In the genomic region with DNA sequence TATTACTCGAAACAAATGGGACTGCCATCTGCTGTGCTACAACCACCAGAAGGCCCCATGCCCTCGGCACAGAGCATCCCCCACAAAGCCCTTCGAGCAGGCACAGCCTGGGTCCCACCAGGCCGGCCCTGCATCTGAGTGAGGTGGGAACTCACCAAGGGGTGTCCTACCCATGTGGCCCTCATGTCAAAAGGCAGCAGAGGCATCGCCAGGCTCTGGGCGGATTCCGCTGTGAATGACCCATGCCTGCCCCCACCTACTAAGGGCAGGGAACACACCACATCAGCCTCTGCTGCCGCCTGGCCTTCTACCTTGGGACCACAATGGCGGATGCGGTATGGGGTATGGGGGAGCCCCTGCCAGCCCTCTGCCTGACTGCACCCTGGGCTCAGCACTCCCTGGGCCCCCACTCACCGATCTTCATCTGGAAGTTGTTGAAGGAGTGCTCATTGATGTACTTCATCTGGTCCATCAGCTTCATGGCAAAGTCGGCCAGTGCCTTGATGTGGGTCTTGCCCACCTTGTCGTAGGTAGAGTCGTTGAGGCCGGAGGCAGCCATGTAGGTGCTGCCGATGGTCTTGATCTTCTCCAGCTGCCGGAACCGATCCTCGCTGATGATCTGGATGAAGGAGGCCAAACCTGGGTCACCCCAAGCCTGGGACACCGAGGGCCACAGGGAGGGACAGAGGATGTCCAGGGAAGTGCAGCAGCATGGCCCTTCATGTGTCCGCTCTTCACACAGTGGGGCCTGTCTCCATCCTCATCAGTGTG, we compare ENCODE assay signal across 19 cellular contexts.
"Had no signal": no experiment of that assay in that cellular context is flagged by ENCODE, and none has a peak within 500 bp of the region (broad histone marks: within the 10 kb centered on the region; RNA-seq: fewer than 3 reads in every experiment).

No MANE protein-coding gene starts in this region.

- ATAC-seq: activated CD8-positive, alpha-beta T cell treated with anti-CD3 and anti-CD28 coated beads for 36 hours; activated T-cell treated with anti-CD3 and anti-CD28 coated beads, Interleukin-2, amount 50 U/mL, for 72 hours; left lung; mucosa of descending colon; sciatic nerve had no signal

- H3K4me3 ChIP-seq: cardiac muscle cell, heart left ventricle, left lung, mucosa of descending colon, ovary, SJCRH30, thyroid gland, uterus had no signal

- H3K36me3 ChIP-seq: left lung, ovary, SJCRH30, thyroid gland, uterus had no signal

- DNase-seq: activated CD4-positive, alpha-beta T cell treated with anti-CD3 and anti-CD28 coated beads for 4 hours; activated CD8-positive, alpha-beta T cell treated with anti-CD3 and anti-CD28 coated beads for 36 hours; activated gamma-delta T cell treated with Interleukin-2 at 50 U/mL for 16 hours; activated naive CD8-positive, alpha-beta T cell treated with anti-CD3 and anti-CD28 coated beads for 36 hours; activated T-cell treated with anti-CD3 and anti-CD28 coated beads, Interleukin-2, amount 50 U/mL, for 72 hours; amniotic stem cell; foreskin melanocyte; left lung; mucosa of descending colon; naive B cell; ovary; SJCRH30; stimulated activated CD4-positive, alpha-beta T cell treated with anti-CD3 and anti-CD28 coated beads, Interleukin-4, amount 100 ng/mL, for 4 hours; stimulated activated naive CD4-positive, alpha-beta T cell; thyroid gland; uterus had no signal

- H3K27ac ChIP-seq: cardiac muscle cell, left lung, ovary, SJCRH30, thyroid gland, uterus had no signal

- H3K9me3 ChIP-seq: heart left ventricle, left lung, mucosa of descending colon, ovary, SJCRH30, thyroid gland, uterus had no signal

- H3K27me3 ChIP-seq: cardiac muscle cell, heart left ventricle, ovary, SJCRH30, thyroid gland, uterus had no signal

- H3K4me1 ChIP-seq: left lung, SJCRH30, thyroid gland, uterus had no signal
